15 cellular contexts compared by ENCODE assay signal in genomic region chr20:55354700-55355099, GRCh38.
DNase-seq lines count a peak whose midpoint lies in the region; FAIRE-seq lines count a peak whose summit lies in the region.
"Had no signal": no experiment of that assay in that cellular context is flagged by ENCODE, and none has a peak within 500 bp of the region (broad histone marks: within the 10 kb centered on the region; RNA-seq: fewer than 3 reads in every experiment).

No MANE protein-coding gene starts in this region.

- peak; percentile 26 for FAIRE-seq in HTR-8/SVneo (lab: Jason Lieb, UNC)
- FAIRE-seq: G401.6 had no signal

- no peak for DNase-seq in HTR-8/SVneo (ENCODE audit: insufficient read length, low spot score)
- peak; percentile 60 to 93 for DNase-seq in NCI-H2081 (lab: John Stamatoyannopoulos, UW)
- peak; percentile 93 to 94 for DNase-seq in SHP77 (lab: John Stamatoyannopoulos, UW)
- peak; percentile 59 for DNase-seq in islet precursor cell
- no peak for DNase-seq in COLO829 (ENCODE audit: low spot score)
- DNase-seq in SIG-M5 (lab: John Stamatoyannopoulos, UW): no peak
- DNase-seq in MV-4-11 (lab: John Stamatoyannopoulos, UW): no peak
- no peak for DNase-seq in AG08395 (ENCODE audit: low spot score)
- DNase-seq: C1 segment of cervical spinal cord; CD8-positive, alpha-beta memory T cell; DMS 273 treated with DMSO at 0.1 percent for 48 hours; DND-41; Karpas-422; T-cell had no signal

Comparison
In these comparisons a context has a peak if more than half of its experiments do, and no peak if none do; other contexts are left out.
1. DNase-seq: peak in NCI-H2081 (2 of 2), SHP77 (2 of 2) and islet precursor cell (single experiment); none in HTR-8/SVneo (single experiment), COLO829 (single experiment), SIG-M5 (single experiment), MV-4-11 (single experiment) and AG08395 (single experiment).